34 cellular contexts compared by ENCODE assay signal in the genomic region with DNA sequence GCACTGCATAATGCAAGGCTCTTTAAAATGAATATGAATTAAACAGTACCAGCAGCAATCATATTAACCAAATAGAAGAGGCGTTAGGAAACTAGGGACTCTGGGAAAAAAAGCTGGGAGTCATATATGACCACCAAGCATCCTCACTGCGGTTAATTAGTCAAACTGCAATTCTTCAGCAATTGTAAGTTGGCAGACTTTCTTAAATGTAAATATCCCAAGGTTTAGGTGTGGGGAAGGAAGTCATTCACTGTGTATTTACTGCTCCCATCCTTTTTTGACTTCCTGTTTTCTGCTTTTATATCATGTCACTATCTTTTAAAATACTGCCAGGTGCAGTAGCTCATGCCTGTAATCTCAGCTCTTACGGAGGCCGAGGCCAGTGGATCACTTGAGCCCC. TPM values are rescaled to one million over a fixed set of nuclear protein-coding genes. Genes with fewer than 3 reads are reported as not detected.
"Had no signal": no experiment of that assay in that cellular context is flagged by ENCODE, and none has a peak within 500 bp of the region (broad histone marks: within the 10 kb centered on the region; RNA-seq: fewer than 3 reads in every experiment).

No MANE protein-coding gene starts in this region.

- H3K27ac ChIP-seq: esophagus squamous epithelium, left lung, psoas muscle, sigmoid colon, spleen, suprapubic skin, thyroid gland, vagina had no signal

- H3K4me1 ChIP-seq: esophagus squamous epithelium, left lung, psoas muscle, sigmoid colon, spleen, suprapubic skin, thyroid gland, vagina had no signal

- H3K9me3 Mint-ChIP-seq: effector memory CD8-positive, alpha-beta T cell; naive thymus-derived CD8-positive, alpha-beta T cell; stimulated activated naive CD8-positive, alpha-beta T cell treated with anti-CD3 and anti-CD28 coated beads, Interleukin-15, Interleukin-2, amounts not matched to agents 100 ng/mL and 50 ng/mL, for 24 hours had no signal

- H3K27ac Mint-ChIP-seq: effector memory CD8-positive, alpha-beta T cell; naive thymus-derived CD8-positive, alpha-beta T cell; nephron progenitor cell; stimulated activated naive B cell treated with anti-CD40 and anti-IgM and Interleukin-4, amounts not matched to agents 10 μg/mL and 1 μg/mL and 100 μg/mL, for 72 hours; stimulated activated naive CD8-positive, alpha-beta T cell treated with anti-CD3 and anti-CD28 coated beads, Interleukin-15, Interleukin-2, amounts not matched to agents 100 ng/mL and 50 ng/mL, for 24 hours had no signal

- ATAC-seq: effector memory CD8-positive, alpha-beta T cell; left lung; naive thymus-derived CD8-positive, alpha-beta T cell; psoas muscle; right cardiac atrium; stimulated activated naive B cell treated with anti-CD40 and anti-IgM and Interleukin-4, amounts not matched to agents 10 μg/mL and 1 μg/mL and 100 μg/mL, for 72 hours had no signal

- H3K4me3 Mint-ChIP-seq: effector memory CD8-positive, alpha-beta T cell; naive thymus-derived CD8-positive, alpha-beta T cell; nephron progenitor cell; stimulated activated naive B cell treated with anti-CD40 and anti-IgM and Interleukin-4, amounts not matched to agents 10 μg/mL and 1 μg/mL and 100 μg/mL, for 72 hours; stimulated activated naive CD8-positive, alpha-beta T cell treated with anti-CD3 and anti-CD28 coated beads, Interleukin-15, Interleukin-2, amounts not matched to agents 100 ng/mL and 50 ng/mL, for 24 hours had no signal

- H3K36me3 Mint-ChIP-seq: naive thymus-derived CD8-positive, alpha-beta T cell; stimulated activated naive B cell treated with anti-CD40 and anti-IgM and Interleukin-4, amounts not matched to agents 10 μg/mL and 1 μg/mL and 100 μg/mL, for 72 hours had no signal

- H3K27me3 ChIP-seq: sigmoid colon, thyroid gland, vagina had no signal

- H3K36me3 ChIP-seq: esophagus squamous epithelium, left lung, sigmoid colon, spleen, suprapubic skin, thyroid gland, vagina had no signal

- H3K4me1 Mint-ChIP-seq: naive thymus-derived CD8-positive, alpha-beta T cell had no signal

- H3K9me3 ChIP-seq: esophagus squamous epithelium, left lung, psoas muscle, sigmoid colon, spleen, suprapubic skin, thyroid gland, vagina had no signal

- DNase-seq: cortex of kidney; effector memory CD8-positive, alpha-beta T cell; erythroblast; esophagus squamous epithelium; head of caudate nucleus; kidney; left lung; mammary epithelial cell; naive thymus-derived CD8-positive, alpha-beta T cell; nephron progenitor cell; nucleus accumbens; posterior cingulate gyrus; psoas muscle; right cardiac atrium; sigmoid colon; spleen; stimulated activated CD4-positive, alpha-beta T cell treated with anti-CD3 and anti-CD28 coated beads, Interleukin-4, amount 100 ng/mL, for 4 hours; stimulated activated naive B cell treated with anti-CD40 and anti-IgM and Interleukin-4, amounts not matched to agents 10 μg/mL and 1 μg/mL and 100 μg/mL, for 72 hours; thyroid gland; trophoblast cell had no signal

- H3K4me3 ChIP-seq: esophagus squamous epithelium, left lung, psoas muscle, sigmoid colon, spleen, suprapubic skin, thyroid gland, vagina had no signal

- FAIRE-seq: endometrium, frontal cortex, kidney had no signal

RNA-seq across cellular contexts. Expression of a gene that starts 3.6 kb away (rescaled TPM):
- total RNA-seq: dermis microvascular lymphatic vessel endothelial cell; esophagus squamous epithelium; frontal cortex; glomerular endothelial cell; kidney; left lung; lower leg skin; mammary epithelial cell; mesenteric fat pad; myocyte; naive thymus-derived CD8-positive, alpha-beta T cell; osteocyte; psoas muscle; renal cortical epithelial cell; right cardiac atrium; sigmoid colon; skeletal muscle tissue; spleen; suprapubic skin; ureter; vagina had no signal
- polyA plus RNA-seq: mammary epithelial cell; naive thymus-derived CD8-positive, alpha-beta T cell; psoas muscle; right cardiac atrium; sigmoid colon; spleen had no signal
